Comparison of ENCODE assay signal across 2 cellular contexts in genomic region chr5:10573487-10574145, GRCh38.
TF ChIP-seq lines count a peak whose summit lies in the region.

No MANE protein-coding gene starts in this region.

TF ChIP-seq in GM12891, 5 proteins besides CTCF, POLR2A, EP300 and RAD21:
- TF ChIP-seq PAX5 (IDR thresholded peaks at IDR 0.05; ENCODE audit: insufficient read depth, low read length, severe bottlenecking) (no peak), SPI1 (IDR thresholded peaks at IDR 0.05; ENCODE audit: low read depth, low read length) (peak; percentile 52)

TF ChIP-seq in GM12878, 131 proteins besides CTCF, POLR2A, EP300 and RAD21:
- TF ChIP-seq CREM (IDR thresholded peaks at IDR 0.05; ENCODE audit: low read depth) (peak; percentile 30; the same call in 1 of the 2 replicates), CREB1 (IDR thresholded peaks at IDR 0.05; ENCODE audit: low read depth) (0 out of 2 replicates have a peak, but pooled peaks have one; percentile 17), POLR2AphosphoS5 (IDR thresholded peaks at IDR 0.05; ENCODE audit: low read length) (peak; percentile 41; the same call in 1 of the 2 replicates), ASH2L (IDR thresholded peaks at IDR 0.05; ENCODE audit: borderline replicate concordance, low read depth) (no peak)
TF ChIP-seq in GM12878: peak in this region for 3.
